Comparison of ENCODE assay signal across 1 cellular context in the genomic region with DNA sequence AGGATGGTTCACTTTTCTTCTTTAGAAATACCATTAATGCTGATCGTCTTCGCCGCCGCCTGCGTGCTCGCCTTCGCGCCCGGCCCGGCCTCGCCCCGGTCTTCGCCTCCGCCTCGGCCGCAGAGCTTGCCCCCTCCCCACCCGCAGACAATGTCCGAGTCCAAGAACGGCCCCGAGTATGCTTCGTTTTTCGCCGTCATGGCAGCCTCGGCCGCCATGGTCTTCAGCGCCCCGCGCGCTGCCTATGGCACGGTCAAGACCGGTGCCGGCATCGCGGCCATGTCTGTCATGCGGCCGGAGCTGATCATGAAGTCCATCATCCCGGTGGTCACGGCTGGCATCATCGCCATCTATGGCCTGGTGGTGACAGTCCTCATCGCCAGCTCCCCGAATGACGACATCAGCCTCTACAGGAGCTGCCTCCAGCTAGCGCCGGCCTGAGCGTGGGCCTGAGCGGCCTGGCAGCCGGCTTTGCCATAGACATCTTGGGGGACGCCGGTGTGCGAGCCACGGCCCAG.
TF ChIP-seq lines count a peak whose summit lies in the region.

No MANE protein-coding gene starts in this region.

TF ChIP-seq in H1, 55 proteins besides CTCF, POLR2A, EP300 and RAD21:
- TF ChIP-seq PHF8 (conservative IDR thresholded peaks at IDR 0.05; ENCODE audit: low read depth, low read length) (no peak), CHD2 (IDR thresholded peaks at IDR 0.05; ENCODE audit: low read length) (no peak), TAF1 (IDR thresholded peaks at IDR 0.05; ENCODE audit: low read depth, low read length) (no peak), FOSL1 (IDR thresholded peaks at IDR 0.05; ENCODE audit: insufficient read depth, low read depth, low read length) (no peak), EZH2 (IDR thresholded peaks at IDR 0.05; ENCODE audit: low read depth, low read length, severe bottlenecking) (no peak), KDM1A (IDR thresholded peaks at IDR 0.05; ENCODE audit: borderline replicate concordance, low read length) (no peak), HDAC2 (IDR thresholded peaks at IDR 0.05; ENCODE audit: borderline replicate concordance in 1 of 2, low read depth in 2 of 2, low read length in 2 of 2) (no peak), SUZ12 (IDR thresholded peaks at IDR 0.05; ENCODE audit: low read length) (no peak), TBP (IDR thresholded peaks at IDR 0.05; ENCODE audit: low read depth, low read length) (no peak)
- TF ChIP-seq, protein P1, sequence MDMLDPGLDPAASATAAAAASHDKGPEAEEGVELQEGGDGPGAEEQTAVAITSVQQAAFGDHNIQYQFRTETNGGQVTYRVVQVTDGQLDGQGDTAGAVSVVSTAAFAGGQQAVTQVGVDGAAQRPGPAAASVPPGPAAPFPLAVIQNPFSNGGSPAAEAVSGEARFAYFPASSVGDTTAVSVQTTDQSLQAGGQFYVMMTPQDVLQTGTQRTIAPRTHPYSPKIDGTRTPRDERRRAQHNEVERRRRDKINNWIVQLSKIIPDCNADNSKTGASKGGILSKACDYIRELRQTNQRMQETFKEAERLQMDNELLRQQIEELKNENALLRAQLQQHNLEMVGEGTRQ (IDR thresholded peaks at IDR 0.05; ENCODE audit: low read length): no peak
